In the genomic region with DNA sequence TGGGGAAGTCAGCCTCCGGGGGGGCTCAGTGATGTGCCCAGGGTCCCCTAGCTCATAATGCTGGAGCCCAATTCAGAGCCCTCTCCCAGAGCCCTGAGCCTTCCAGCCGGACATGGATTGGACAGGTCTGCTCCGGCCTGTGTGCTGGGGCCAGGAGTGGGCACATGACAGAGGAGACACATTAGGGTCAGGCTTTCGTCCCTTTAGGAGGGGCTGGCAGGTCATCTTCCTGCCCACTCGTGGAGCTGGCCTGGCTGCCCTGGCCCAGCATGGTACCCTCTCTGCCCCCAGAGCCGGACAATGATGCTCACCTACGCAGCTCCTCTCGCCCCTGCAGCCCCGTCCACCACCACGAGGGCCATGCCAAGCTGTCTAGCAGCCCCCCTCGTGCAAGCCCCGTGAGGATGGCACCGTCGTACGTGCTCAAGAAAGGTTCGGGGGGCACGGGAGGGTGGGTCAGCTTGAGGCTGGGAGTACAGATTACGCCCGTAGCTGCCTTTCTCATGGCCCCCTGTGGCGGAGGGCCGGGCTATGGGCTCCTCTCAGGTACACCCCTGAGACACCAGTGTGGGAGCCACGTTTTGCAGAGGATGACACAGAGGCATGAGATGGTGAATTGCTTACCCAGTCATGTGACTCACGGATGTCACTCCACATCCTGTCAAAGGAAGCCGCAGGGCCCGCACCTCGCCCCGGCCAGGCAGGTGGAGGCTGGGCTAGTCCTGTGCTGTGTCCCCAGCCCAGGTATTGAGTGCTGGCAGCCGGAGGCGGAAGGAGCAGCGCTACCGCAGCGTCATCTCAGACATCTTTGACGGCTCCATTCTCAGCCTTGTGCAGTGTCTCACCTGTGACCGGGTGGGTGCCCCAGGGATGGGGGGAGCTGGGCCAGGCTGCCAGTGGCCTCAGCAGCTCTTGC, we compare ENCODE assay signal across 10 cellular contexts.
DNase-seq lines count a peak whose midpoint lies in the region; ATAC-seq lines count a peak whose summit lies in the region.
"Had no signal": no experiment of that assay in that cellular context is flagged by ENCODE, and none has a peak within 500 bp of the region (broad histone marks: within the 10 kb centered on the region; RNA-seq: fewer than 3 reads in every experiment).

No MANE protein-coding gene starts in this region.

- peaks cover 8% of the 10 kb centered on the region for H3K36me3 Mint-ChIP-seq in memory B cell
- peaks cover 52% of the 10 kb centered on the region for H3K36me3 Mint-ChIP-seq in stimulated activated memory B cell treated with anti-CD40 and anti-IgM and Interleukin-4, amounts not matched to agents 10 μg/mL and 1 μg/mL and 100 μg/mL, for 72 hours

- peak; percentile 97 for DNase-seq in T-helper 22 cell (ENCODE audit: low read depth)
- peak; percentile 84 for DNase-seq in activated T-helper 9 cell treated with anti-CD3 and anti-CD28 coated beads, Interleukin-2, amount 50 U/mL, for 16 hours (ENCODE audit: low read depth)
- DNase-seq in memory B cell (ENCODE audit: low spot score in 2 of 2) = peak in 1 of 2 donors; percentile 20
- no peak for DNase-seq in DMS79 (lab: John Stamatoyannopoulos, UW)
- no peak for DNase-seq in NAMALWA (ENCODE audit: low spot score)
- DNase-seq in NCI-H82 (lab: John Stamatoyannopoulos, UW) = no peak
- DNase-seq: NCI-H2227 treated with DMSO at 0.1 percent for 48 hours had no signal

- ATAC-seq in memory B cell (ENCODE audit: low read depth) (peak; percentile 91), GM18907 (IDR thresholded peaks at IDR 0.05; ENCODE audit: unreplicated experiment) (no peak)
- ATAC-seq in stimulated activated memory B cell treated with anti-CD40 and anti-IgM and Interleukin-4, amounts not matched to agents 10 μg/mL and 1 μg/mL and 100 μg/mL, for 72 hours = peak; percentile 75

- H3K9me3 Mint-ChIP-seq in memory B cell = no peaks in the 10 kb centered on the region
- no peaks in the 10 kb centered on the region for H3K9me3 Mint-ChIP-seq in stimulated activated memory B cell treated with anti-CD40 and anti-IgM and Interleukin-4, amounts not matched to agents 10 μg/mL and 1 μg/mL and 100 μg/mL, for 72 hours
- H3K9me3 Mint-ChIP-seq: brain had no signal

- no peak overlapping the region for H3K4me3 Mint-ChIP-seq in memory B cell
- H3K4me3 Mint-ChIP-seq in stimulated activated memory B cell treated with anti-CD40 and anti-IgM and Interleukin-4, amounts not matched to agents 10 μg/mL and 1 μg/mL and 100 μg/mL, for 72 hours = no peak overlapping the region
- H3K4me3 Mint-ChIP-seq: brain had no signal

- no peaks in the 10 kb centered on the region for H3K27me3 Mint-ChIP-seq in memory B cell
- H3K27me3 Mint-ChIP-seq in stimulated activated memory B cell treated with anti-CD40 and anti-IgM and Interleukin-4, amounts not matched to agents 10 μg/mL and 1 μg/mL and 100 μg/mL, for 72 hours = no peaks in the 10 kb centered on the region
- H3K27me3 Mint-ChIP-seq: brain had no signal

- no peak overlapping the region for H3K27ac Mint-ChIP-seq in memory B cell
- peak overlapping the region; percentile 58 for H3K27ac Mint-ChIP-seq in stimulated activated memory B cell treated with anti-CD40 and anti-IgM and Interleukin-4, amounts not matched to agents 10 μg/mL and 1 μg/mL and 100 μg/mL, for 72 hours

- peaks cover 10% of the 10 kb centered on the region for H3K4me1 Mint-ChIP-seq in memory B cell
- H3K4me1 Mint-ChIP-seq in stimulated activated memory B cell treated with anti-CD40 and anti-IgM and Interleukin-4, amounts not matched to agents 10 μg/mL and 1 μg/mL and 100 μg/mL, for 72 hours = peaks cover 29% of the 10 kb centered on the region

Comparison
In these comparisons a context has a peak if more than half of its experiments do, and no peak if none do; other contexts are left out.
1. DNase-seq: peak in T-helper 22 cell (single experiment) and activated T-helper 9 cell treated with anti-CD3 and anti-CD28 coated beads, Interleukin-2, amount 50 U/mL, for 16 hours (single experiment); none in DMS79 (single experiment), NAMALWA (single experiment) and NCI-H82 (single experiment).